28 cellular contexts compared by ENCODE assay signal in the genomic region with DNA sequence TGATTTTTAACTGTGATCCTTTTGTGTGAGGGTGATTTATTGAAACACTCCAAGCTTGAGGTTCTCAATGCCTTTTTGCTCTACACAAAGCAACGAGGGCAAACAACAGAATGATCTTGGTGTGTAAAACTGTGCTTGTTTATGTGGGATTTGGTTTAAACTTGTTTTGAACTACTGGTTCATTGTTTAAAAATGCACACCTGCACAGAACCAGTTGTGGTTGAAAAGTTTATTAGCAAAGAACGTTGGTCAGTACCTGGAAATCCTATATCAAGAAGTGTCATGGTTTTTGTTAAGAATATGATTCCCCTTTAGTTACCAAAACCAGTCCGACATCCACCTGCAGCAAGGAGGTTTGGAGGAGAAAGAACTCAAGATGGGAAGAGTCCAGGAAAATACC.
"Had no signal": no experiment of that assay in that cellular context is flagged by ENCODE, and none has a peak within 500 bp of the region (broad histone marks: within the 10 kb centered on the region; RNA-seq: fewer than 3 reads in every experiment).

No MANE protein-coding gene starts in this region.

- H3K27me3 ChIP-seq: body of pancreas, gastroesophageal sphincter had no signal

- DNase-seq: activated CD4-positive, alpha-beta memory T cell treated with anti-CD3 and anti-CD28 coated beads for 36 hours; activated CD4-positive, alpha-beta T cell treated with anti-CD3 and anti-CD28 coated beads for 36 hours; activated CD4-positive, alpha-beta T cell treated with anti-CD3 and anti-CD28 coated beads, Interleukin-2, amount 10 ng/mL, durations not matched to agents 24 days and 14 days; activated CD4-positive, CD25-positive, alpha-beta regulatory T cell; activated CD4-positive, CD25-positive, alpha-beta regulatory T cell treated with anti-CD3 and anti-CD28 coated beads, Interleukin-2, amount 50 U/mL, for 72 hours; activated CD8-positive, alpha-beta memory T cell treated with anti-CD3 and anti-CD28 coated beads, Interleukin-2, amount 10 ng/mL, durations not matched to agents 7 days and 5 days; activated CD8-positive, alpha-beta memory T cell treated with anti-CD3 and anti-CD28 coated beads, Interleukin-2, amount 50 U/mL, for 4 hours; activated CD8-positive, alpha-beta T cell treated with anti-CD3 and anti-CD28 coated beads, Interleukin-2, amount 10 ng/mL, durations not matched to agents 7 days and 5 days; activated effector memory CD4-positive, alpha-beta T cell treated with Interleukin-2 at 50 U/mL for 16 hours; activated gamma-delta T cell treated with Interleukin-2 at 50 U/mL for 16 hours; activated naive CD4-positive, alpha-beta T cell treated with anti-CD3 and anti-CD28 coated beads, Interleukin-2, amount 50 U/mL, for 16 hours; activated naive CD4-positive, alpha-beta T cell treated with Interleukin-2 at 50 U/mL for 16 hours; activated T-cell treated with anti-CD3 and anti-CD28 coated beads, Interleukin-2, amount 50 U/mL, for 24 hours; amniotic stem cell; anterior cingulate cortex; body of pancreas; dorsolateral prefrontal cortex; effector memory CD4-positive, alpha-beta T cell; endodermal cell; foreskin melanocyte; heart right ventricle; T-helper 1 cell; T-helper 17 cell; T1000 had no signal

- ATAC-seq: activated CD4-positive, alpha-beta T cell treated with anti-CD3 and anti-CD28 coated beads for 36 hours; activated CD8-positive, alpha-beta memory T cell treated with anti-CD3 and anti-CD28 coated beads, Interleukin-2, amount 10 ng/mL, durations not matched to agents 7 days and 5 days; activated CD8-positive, alpha-beta T cell treated with anti-CD3 and anti-CD28 coated beads, Interleukin-2, amount 10 ng/mL, durations not matched to agents 7 days and 5 days; activated T-helper 17 cell treated with anti-CD3 and anti-CD28 coated beads, Interleukin-2, amount 50 U/mL, for 72 hours; body of pancreas; esophagus mucosa; gastroesophageal sphincter; heart right ventricle; T-helper 17 cell had no signal

- H3K4me1 ChIP-seq: gastroesophageal sphincter, heart right ventricle had no signal

- H3K27ac ChIP-seq: body of pancreas, coronary artery, dorsolateral prefrontal cortex, gastroesophageal sphincter, heart right ventricle had no signal
